Comparison of ENCODE assay signal across 8 cellular contexts in the genomic region with DNA sequence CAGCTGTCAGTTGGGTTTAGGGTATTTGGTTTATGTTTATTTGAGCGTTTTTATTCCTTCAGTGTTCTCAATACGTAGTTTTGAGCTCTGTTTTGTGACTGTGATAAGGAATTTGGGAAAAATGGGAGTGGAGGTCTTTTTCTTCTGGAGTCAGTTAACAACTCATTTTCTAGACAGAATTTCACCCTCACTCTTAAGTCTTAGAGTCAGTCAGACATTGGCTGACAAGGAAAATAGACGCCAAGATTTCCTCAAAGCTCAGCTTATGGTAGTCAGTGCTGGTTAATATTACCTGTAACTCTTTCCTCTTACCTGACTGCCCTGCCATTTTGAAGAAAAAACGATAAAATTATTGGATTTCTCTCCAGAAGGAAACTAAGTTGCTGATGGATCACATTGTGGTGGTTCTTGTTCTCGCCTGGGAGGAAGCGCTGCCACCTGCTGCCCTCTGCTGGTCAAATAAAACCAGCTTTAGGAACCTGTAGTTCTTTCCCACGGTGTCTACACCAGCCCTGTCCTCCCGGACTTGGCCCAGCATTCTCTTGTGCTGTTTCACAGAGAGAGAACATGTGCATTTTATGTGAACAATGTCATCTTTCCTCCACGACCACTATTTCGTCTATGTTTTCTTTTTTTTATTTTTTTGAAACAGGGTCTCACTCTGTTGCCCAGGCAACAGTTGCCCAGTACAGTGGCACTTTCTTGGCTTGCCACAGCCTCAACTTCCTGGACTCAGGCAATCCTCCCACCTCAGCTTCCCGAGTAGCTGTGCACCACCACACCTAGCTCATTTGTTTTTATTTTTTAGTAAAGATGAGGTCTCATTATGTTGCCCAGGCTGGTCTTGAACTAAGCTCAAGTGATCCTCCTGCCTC. TPM values are rescaled to one million over a fixed set of nuclear protein-coding genes. Genes with fewer than 3 reads are reported as not detected.
A peak's percentile ranks its signal among the peaks of the same experiment; 100 is the strongest.
DNase-seq lines count a peak whose midpoint lies in the region; TF ChIP-seq lines count a peak whose summit lies in the region.
"Had no signal": no experiment of that assay in that cellular context is flagged by ENCODE, and none has a peak within 500 bp of the region (broad histone marks: within the 10 kb centered on the region; RNA-seq: fewer than 3 reads in every experiment).

No MANE protein-coding gene starts in this region.

- H3K79me2 ChIP-seq in parathyroid adenoma: no peaks in the 10 kb centered on the region

- H3K4me2 ChIP-seq in parathyroid adenoma (ENCODE audit: low read length): peak overlapping the region; percentile 43

- H3K4me3 ChIP-seq in LNCaP clone FGC (ENCODE audit: low read depth, low read length) (no peak overlapping the region), parathyroid adenoma (ENCODE audit: low read depth, low read length) (no peak overlapping the region), transverse colon (no peak overlapping the region)

- WGBS in transverse colon (ENCODE audit: low coverage in 1 of 2), 2 donors: 17 to 20% methylated on average over 11 of the region's 11 CpGs

- no peak overlapping the region for H2AFZ ChIP-seq in parathyroid adenoma

- H3K27me3 ChIP-seq in parathyroid adenoma (ENCODE audit: control insufficient read depth, insufficient read depth, low read length) (no peaks in the 10 kb centered on the region), transverse colon (no peaks in the 10 kb centered on the region)
- H3K27me3 ChIP-seq: neutrophil had no signal

- no peak overlapping the region for H3K27ac ChIP-seq in parathyroid adenoma
- H3K27ac ChIP-seq in transverse colon: no peak overlapping the region
- H3K27ac ChIP-seq: neutrophil had no signal

- DNase-seq in LNCaP clone FGC (ENCODE audit: low read depth): peak; percentile 56
- DNase-seq in SK-N-DZ (ENCODE audit: low spot score): peak; percentile 72
- DNase-seq in activated gamma-delta T cell treated with anti-CD3 and anti-CD28 coated beads, Interleukin-2, amount 50 U/mL, for 16 hours (ENCODE audit: low read depth): peak; percentile 61
- DNase-seq in germinal center (ENCODE audit: low spot score): peak; percentile 78
- peak; percentile 83 for DNase-seq in transverse colon

- no peak for TF ChIP-seq EP300 in transverse colon (IDR thresholded peaks at IDR 0.05; ENCODE audit: low read depth)

- TF ChIP-seq CTCF in GM12874 (IDR thresholded peaks at IDR 0.05; ENCODE audit: insufficient read depth, low read depth, low read length): peak; percentile 72
- peak; percentile 83 for TF ChIP-seq CTCF in LNCaP clone FGC (IDR thresholded peaks at IDR 0.05; ENCODE audit: control insufficient read depth, extremely low read depth, insufficient read depth)
- TF ChIP-seq CTCF in parathyroid adenoma (IDR thresholded peaks at IDR 0.05): peak; percentile 80
- peak; percentile 80 to 85 (median 83) for TF ChIP-seq CTCF in transverse colon (IDR thresholded peaks at IDR 0.05)

- intact Hi-C loops in transverse colon (cut with DNase I; ENCODE audit: low total_unique reads): loop anchor here (2.0 kb wide), 1 partner anchor 124 kb away; no protein-coding TSS in a partner anchor

- in situ Hi-C loops in transverse colon (cut with MboI; ENCODE audit: low pct_ligation_motif_present in 1 of 4, low pct_unique_long_range_greater_than_20kb in 1 of 4, low sequenced_read_pairs in 3 of 4): loop anchor here in 2 of 4 donors (5.0 to 10.0 kb wide), 2 partner anchors 114 to 117 kb away; no protein-coding TSS in a partner anchor

- no peak overlapping the region for H3K9ac ChIP-seq in parathyroid adenoma

- H3K4me1 ChIP-seq in parathyroid adenoma: no peaks in the 10 kb centered on the region
- peaks cover 0 to 2% (median 0%) of the 10 kb centered on the region in 4 donors for H3K4me1 ChIP-seq in transverse colon

- H3K36me3 ChIP-seq in parathyroid adenoma (ENCODE audit: control insufficient read depth, insufficient read depth, low read length) (no peaks in the 10 kb centered on the region), transverse colon (no peaks in the 10 kb centered on the region)
- H3K36me3 ChIP-seq: neutrophil had no signal

- H3K9me3 ChIP-seq in parathyroid adenoma (ENCODE audit: control insufficient read depth, low read length) (no peaks in the 10 kb centered on the region), transverse colon (no peaks in the 10 kb centered on the region)
- H3K9me3 ChIP-seq: neutrophil had no signal

- TF ChIP-seq POLR2A in transverse colon (IDR thresholded peaks at IDR 0.05): no peak

RNA-seq across cellular contexts. Expression of a gene that starts 41.4 kb away (rescaled TPM):
- polyA plus RNA-seq in SK-N-DZ (2014; cell fraction: cytosol; rRNA removed): 34.7 and 40.5 TPM in 2 replicates
- 27.0 and 30.9 TPM in 2 replicates for polyA plus RNA-seq in SK-N-DZ (2014; cell fraction: nucleus; rRNA removed)
- 10 to 100 TPM; 10.3 to 47.5 (median 19.6) TPM for total RNA-seq in transverse colon
